In the genomic region with DNA sequence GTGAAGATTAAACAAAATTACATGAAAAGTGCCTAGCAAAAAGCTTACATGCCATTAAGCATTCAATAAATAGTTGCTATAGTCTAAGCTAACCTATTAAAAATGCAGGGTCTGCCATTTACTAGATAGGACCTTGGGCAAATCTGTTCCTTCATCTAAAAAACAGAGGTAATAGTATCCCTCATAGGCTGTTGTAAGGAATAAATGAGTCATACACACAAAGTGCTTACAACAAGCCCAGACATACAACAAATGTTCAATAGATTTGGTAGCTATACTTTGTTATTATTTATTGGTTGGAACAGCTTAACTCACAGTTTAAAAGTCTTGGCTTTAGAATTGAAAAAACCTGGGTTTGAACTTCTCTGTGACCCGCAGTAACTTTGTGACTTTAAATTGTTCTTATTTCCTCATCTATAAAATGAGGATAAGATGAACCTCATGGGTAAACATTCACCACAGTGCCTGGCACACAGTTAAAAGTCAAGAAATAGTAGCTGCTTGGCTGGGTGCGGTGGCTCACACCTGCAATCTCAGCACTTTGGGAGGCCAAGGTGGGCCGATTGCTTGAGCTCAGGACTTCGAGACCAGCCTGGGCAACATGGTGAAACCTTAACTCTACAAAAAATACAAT, we compare ENCODE assay signal across 20 cellular contexts. TPM values are rescaled to one million over a fixed set of nuclear protein-coding genes. Genes with fewer than 3 reads are reported as not detected.
DNase-seq lines count a peak whose midpoint lies in the region; ATAC-seq and TF ChIP-seq lines count a peak whose summit lies in the region.
"Had no signal": no experiment of that assay in that cellular context is flagged by ENCODE, and none has a peak within 500 bp of the region (broad histone marks: within the 10 kb centered on the region; RNA-seq: fewer than 3 reads in every experiment).

No MANE protein-coding gene starts in this region.

- intact Hi-C loops in HCT116 (cut with micrococcal nuclease) = no loop called here

- no peak overlapping the region for H3K4me2 ChIP-seq in HCT116 (ENCODE audit: low read length)

- TF ChIP-seq RAD21 in HCT116 (IDR thresholded peaks at IDR 0.05; ENCODE audit: low read depth) = no peak

- RAD21 ChIA-PET in HCT116 (lab: Charles Lee; ENCODE audit: low non-redundant PET in 1 of 2, low total read pairs in 2 of 2, uncharacterized antibody in 2 of 2, unreplicated experiment in 2 of 2) = no interaction called here

- no peak overlapping the region for H2AFZ ChIP-seq in HCT116 (ENCODE audit: low read depth, low read length, poor library complexity, severe bottlenecking)

- H3K27ac ChIP-seq in HCT116 (ENCODE audit: low read depth, low read length) = no peak overlapping the region
- peak overlapping the region; percentile 40 to 55 for H3K27ac ChIP-seq in mucosa of rectum (ENCODE audit: low read depth in 2 of 2, low read length in 2 of 2)

- no peaks in the 10 kb centered on the region for H3K4me1 ChIP-seq in HCT116 (ENCODE audit: control insufficient read depth in 1 of 2, insufficient read depth in 2 of 2, low read length in 2 of 2)
- peaks cover 0 to 8% of the 10 kb centered on the region in 2 donors for H3K4me1 ChIP-seq in mucosa of rectum (ENCODE audit: control insufficient read depth in 2 of 2, insufficient read depth in 2 of 2, low read length in 2 of 2)
- H3K4me1 ChIP-seq: HAP-1 had no signal

- H3K27me3 Mint-ChIP-seq in activated T-helper 17 cell treated with anti-CD3 and anti-CD28 coated beads, Interleukin-2, amount 50 U/mL, for 72 hours = no peaks in the 10 kb centered on the region
- H3K27me3 Mint-ChIP-seq in HFFc6 (ENCODE audit: insufficient read depth) = no peaks in the 10 kb centered on the region

- H3K79me2 ChIP-seq in HCT116 (ENCODE audit: insufficient read depth, low read length) = no peaks in the 10 kb centered on the region

- H3K9me3 Mint-ChIP-seq in activated T-helper 17 cell treated with anti-CD3 and anti-CD28 coated beads, Interleukin-2, amount 50 U/mL, for 72 hours = no peaks in the 10 kb centered on the region
- no peaks in the 10 kb centered on the region for H3K9me3 Mint-ChIP-seq in HFFc6

- POLR2A ChIA-PET in HCT116 (lab: Charles Lee) = interaction anchor here (0.6 to 2.4 kb wide), 3 partner anchors 12 to 25 kb away, joined by 3 to 7 read pairs (median 3); a partner anchor contains a TSS

- no peak overlapping the region for H3K4me3 Mint-ChIP-seq in activated T-helper 17 cell treated with anti-CD3 and anti-CD28 coated beads, Interleukin-2, amount 50 U/mL, for 72 hours
- no peak overlapping the region for H3K4me3 Mint-ChIP-seq in HFFc6

- peaks cover 43% of the 10 kb centered on the region for H3K36me3 Mint-ChIP-seq in activated T-helper 17 cell treated with anti-CD3 and anti-CD28 coated beads, Interleukin-2, amount 50 U/mL, for 72 hours (ENCODE audit: low read depth)
- H3K36me3 Mint-ChIP-seq in HFFc6 (ENCODE audit: low read depth) = peaks cover 5% of the 10 kb centered on the region

- H3K4me3 ChIP-seq in HCT116 (replicated peaks in 1 of 2; ENCODE audit: low read depth in 1 of 2, low read length in 2 of 2) (no peak overlapping the region), fibroblast of mammary gland (ENCODE audit: control insufficient read depth, low read depth, low read length) (no peak overlapping the region), mucosa of rectum (ENCODE audit: low read length in 2 of 2) (no peak overlapping the region)
- H3K4me3 ChIP-seq: HAP-1, K562 had no signal

- no peak for DNase-seq in HCT116 (ENCODE audit: low read depth, low spot score)
- peak; percentile 14 for DNase-seq in fibroblast of mammary gland (ENCODE audit: low read depth)
- no peak for DNase-seq in stimulated activated naive CD4-positive, alpha-beta T cell (lab: John Stamatoyannopoulos, UW)
- DNase-seq in HFFc6 = no peak
- DNase-seq in GM19240 (ENCODE audit: insufficient read length, low spot score) = no peak
- DNase-seq: C1 segment of cervical spinal cord, DMS79 treated with DMSO at 0.1 percent for 48 hours, MV-4-11, NCI-H187, NCI-H2107, NCI-H510A, NCI-H774, OCI-M1, SHP77 treated with DMSO at 0.1 percent for 48 hours had no signal

- ATAC-seq in HCT116 = no peak
- ATAC-seq in activated T-helper 17 cell treated with anti-CD3 and anti-CD28 coated beads, Interleukin-2, amount 50 U/mL, for 72 hours (replicated peaks) = no peak
- no peak for ATAC-seq in HG03039 (IDR thresholded peaks at IDR 0.05; ENCODE audit: unreplicated experiment)
- ATAC-seq: K562, SK-N-SH treated with all-trans-retinoic acid at 6 μM for 48 hours had no signal

- CTCF ChIA-PET in HCT116 (lab: Charles Lee) = interaction anchor here (0.7 kb wide), 1 partner anchor 1165 kb away, joined by 3 read pairs; no protein-coding TSS in a partner anchor

- no TSS peak for BruUV-seq in HCT116 (replicated peaks; lab: Mats Ljungman, UMichigan)

- TF ChIP-seq POLR2A in HCT116 (IDR thresholded peaks at IDR 0.05; ENCODE audit: borderline replicate concordance, extremely low read depth, insufficient read depth, insufficient read length) = no peak

- H3K36me3 ChIP-seq in HCT116 (ENCODE audit: control insufficient read depth in 1 of 2, insufficient read depth in 2 of 2, low read length in 2 of 2) (no peaks in the 10 kb centered on the region), mucosa of rectum (ENCODE audit: control insufficient read depth in 2 of 2, insufficient read depth in 2 of 2, low read length in 2 of 2) (peaks cover 24 to 29% of the 10 kb centered on the region in 2 donors)

- no peaks in the 10 kb centered on the region for H4K20me1 ChIP-seq in HCT116 (ENCODE audit: insufficient read depth)

- no peaks in the 10 kb centered on the region for H3K27me3 ChIP-seq in HCT116 (ENCODE audit: insufficient read depth, low read length)
- H3K27me3 ChIP-seq in mucosa of rectum (ENCODE audit: control insufficient read depth in 2 of 2, insufficient read depth in 2 of 2, low read length in 2 of 2) = no peaks in the 10 kb centered on the region

- H3K9me2 ChIP-seq in HCT116 (ENCODE audit: insufficient read depth) = no peaks in the 10 kb centered on the region

- TF ChIP-seq CTCF in HCT116 (IDR thresholded peaks at IDR 0.05 in 2 of 3, conservative IDR thresholded peaks at IDR 0.05 in 1 of 3; ENCODE audit: borderline replicate concordance in 1 of 3, insufficient read depth in 1 of 3, low read depth in 2 of 3, low read length in 2 of 3) (no peak), fibroblast of mammary gland (conservative IDR thresholded peaks at IDR 0.05; ENCODE audit: control insufficient read depth, insufficient read depth, low read depth, low read length) (no peak), HFFc6 (IDR thresholded peaks at IDR 0.05) (no peak)

- H3K9ac ChIP-seq in HCT116 (ENCODE audit: low read length) = no peak overlapping the region
- H3K9ac ChIP-seq in mucosa of rectum (ENCODE audit: low read depth in 1 of 2, low read length in 2 of 2) = no peak overlapping the region

- peaks cover 16% of the 10 kb centered on the region for H3K4me1 Mint-ChIP-seq in activated T-helper 17 cell treated with anti-CD3 and anti-CD28 coated beads, Interleukin-2, amount 50 U/mL, for 72 hours
- H3K4me1 Mint-ChIP-seq in HFFc6 (ENCODE audit: low read depth) = no peaks in the 10 kb centered on the region

- peak overlapping the region; percentile 15 for H3K27ac Mint-ChIP-seq in activated T-helper 17 cell treated with anti-CD3 and anti-CD28 coated beads, Interleukin-2, amount 50 U/mL, for 72 hours
- no peak overlapping the region for H3K27ac Mint-ChIP-seq in HFFc6

- no peaks in the 10 kb centered on the region for H3K9me3 ChIP-seq in HCT116 (ENCODE audit: control insufficient read depth in 1 of 2, insufficient read depth in 1 of 2, low read depth in 1 of 2, low read length in 2 of 2)
- no peaks in the 10 kb centered on the region for H3K9me3 ChIP-seq in mucosa of rectum (ENCODE audit: control insufficient read depth in 2 of 2, low read length in 2 of 2)
- H3K9me3 ChIP-seq: HAP-1 had no signal

TF ChIP-seq in HCT116, 20 proteins besides CTCF, POLR2A, EP300 and RAD21:
- TF ChIP-seq FOSL1 (IDR thresholded peaks at IDR 0.05; ENCODE audit: low read depth) (peak; percentile 15; the same call in 1 of the 2 replicates), SRF (IDR thresholded peaks at IDR 0.05; ENCODE audit: low read depth) (no peak), POLR2AphosphoS5 (IDR thresholded peaks at IDR 0.05; ENCODE audit: low read depth, low read length) (no peak), EZH2 (IDR thresholded peaks at IDR 0.05) (no peak)

RNA-seq across cellular contexts. Expression of a gene that starts 24.7 kb away (rescaled TPM):
- 20.9 TPM for total RNA-seq in HCT116 (2021; ENCODE audit: unreplicated experiment)
- 6.5 and 7.0 TPM in 2 replicates for polyA plus RNA-seq in HCT116 (2012)
- 10 to 100 TPM; 16.4 to 23.8 TPM for total RNA-seq in activated T-helper 17 cell treated with anti-CD3 and anti-CD28 coated beads, Interleukin-2, amount 50 U/mL, for 72 hours
- total RNA-seq in HFFc6 (2021; fragmentation: NEBNext Ultra II Directional; extraction: Animal tissue kit (Norgen Biotek cat#: 25700)) = 10 to 100 TPM; 59.7 to 83.3 (median 66.4) TPM
